Comparison of ENCODE assay signal across 7 cellular contexts in genomic region chr5:145887976-145888574, GRCh38. TPM values are rescaled to one million over a fixed set of nuclear protein-coding genes. Genes with fewer than 3 reads are reported as not detected.
DNase-seq lines count a peak whose midpoint lies in the region; ATAC-seq and TF ChIP-seq lines count a peak whose summit lies in the region.

No MANE protein-coding gene starts in this region.

- no peak overlapping the region for H2AFZ ChIP-seq in Karpas-422 (ENCODE audit: low read length)

- in situ Hi-C loops in GM13977 (cut with MboI; ENCODE audit: low pct_unique_long_range_greater_than_20kb, low sequenced_read_pairs, unreplicated experiment) = no loop called here

- H3K9ac ChIP-seq in Karpas-422 (ENCODE audit: low read length) = no peak overlapping the region

- H3K4me2 ChIP-seq in Karpas-422 (ENCODE audit: low read depth, low read length, poor library complexity, severe bottlenecking) = no peak overlapping the region

- no peak overlapping the region for H3K4me3 Mint-ChIP-seq in WTC11

- no peaks in the 10 kb centered on the region for H3K36me3 ChIP-seq in Karpas-422 (ENCODE audit: insufficient read depth, low read length)
- no peaks in the 10 kb centered on the region for H3K36me3 ChIP-seq in aorta (ENCODE audit: control insufficient read depth in 1 of 2, insufficient read depth in 2 of 2, low read length in 1 of 2)

- H3K4me1 ChIP-seq in Karpas-422 (ENCODE audit: low read length) = no peaks in the 10 kb centered on the region
- no peaks in the 10 kb centered on the region for H3K4me1 ChIP-seq in aorta (ENCODE audit: control insufficient read depth in 1 of 2, insufficient read depth in 2 of 2, low read length in 2 of 2)

- no peak overlapping the region for H3K27ac ChIP-seq in Karpas-422 (ENCODE audit: low read length)
- no peak overlapping the region for H3K27ac ChIP-seq in aorta (ENCODE audit: low read depth in 1 of 2, low read length in 2 of 2)

- H3K27me3 Mint-ChIP-seq in WTC11 (ENCODE audit: low read depth) = 0 out of 2 replicates have a peak, but pooled peaks cover 3% of the 10 kb centered on the region

- DNase-seq in GM13977 (ENCODE audit: low spot score) (no peak), Karpas-422 (peak; percentile 66), WTC11 (ENCODE audit: low spot score) (peak; percentile 63), iPS-NIHi7 (ENCODE audit: extremely low spot score) (peak; percentile 79), aorta (no peak)
- no peak for DNase-seq in activated CD4-positive, CD25-positive, alpha-beta regulatory T cell (lab: John Stamatoyannopoulos, UW)

- CTCF ChIA-PET in WTC11 (lab: Charles Lee) = interaction anchor here (0.5 to 3.9 kb wide), 36 partner anchors 12 to 1145 kb away, joined by 3 to 18 read pairs (median 4); partner anchors contain the start of gene GRXCR2

- ATAC-seq in WTC11 = peak; percentile 100
- peak; percentile 33 for ATAC-seq in aorta (ENCODE audit: low FRiP score)
- no peak for ATAC-seq in GM18907 (IDR thresholded peaks at IDR 0.05; ENCODE audit: unreplicated experiment)

- H3K27me3 ChIP-seq in Karpas-422 (ENCODE audit: low read length) (no peaks in the 10 kb centered on the region), aorta (ENCODE audit: control insufficient read depth in 1 of 2, insufficient read depth in 2 of 2, low read length in 1 of 2) (no peaks in the 10 kb centered on the region)

- H3K4me3 ChIP-seq in Karpas-422 (ENCODE audit: low read length) (no peak overlapping the region), aorta (ENCODE audit: low read length in 2 of 2) (no peak overlapping the region)

- TF ChIP-seq CTCF in GM13977 (IDR thresholded peaks at IDR 0.05; ENCODE audit: extremely low read depth, insufficient read depth, missing control alignments) = peak; percentile 31
- no peak for TF ChIP-seq CTCF in WTC11 (IDR thresholded peaks at IDR 0.05)

- H4K20me1 ChIP-seq in Karpas-422 (ENCODE audit: insufficient read depth, low read depth, low read length) = no peaks in the 10 kb centered on the region

- H3K4me1 Mint-ChIP-seq in WTC11 = no peaks in the 10 kb centered on the region

- peaks cover 24% of the 10 kb centered on the region for H3K9me3 Mint-ChIP-seq in WTC11

- H3K79me2 ChIP-seq in Karpas-422 (ENCODE audit: low read length) = no peaks in the 10 kb centered on the region

- H3K9me2 ChIP-seq in Karpas-422 (replicated peaks; ENCODE audit: insufficient read depth, low read length) = no peaks in the 10 kb centered on the region

- H3K27ac Mint-ChIP-seq in WTC11 = no peak overlapping the region

- no peaks in the 10 kb centered on the region for H3K9me3 ChIP-seq in Karpas-422 (ENCODE audit: low read length)
- peaks cover 3% of the 10 kb centered on the region for H3K9me3 ChIP-seq in aorta (ENCODE audit: control insufficient read depth, low read length)

- POLR2A ChIA-PET in WTC11 (lab: Charles Lee) = interaction anchor here (0.6 to 0.7 kb wide), 2 partner anchors 49 to 52 kb away, joined by 4 read pairs; no protein-coding TSS in a partner anchor

- intact Hi-C loops in aorta (cut with DNase I) = no loop called here

- peaks cover 22% of the 10 kb centered on the region for H3K36me3 Mint-ChIP-seq in WTC11

- WGBS in aorta, 2 donors = 65 to 74% methylated on average over 5 of the region's 5 CpGs

TF ChIP-seq in WTC11, 78 proteins besides CTCF, POLR2A, EP300 and RAD21:
- TF ChIP-seq HMGA2 (CRISPR knock-in tag; IDR thresholded peaks at IDR 0.05) (peak; percentile 44; the same call in 1 of the 2 replicates), KAT7 (CRISPR knock-in tag; IDR thresholded peaks at IDR 0.05; ENCODE audit: borderline replicate concordance) (no peak)

RNA-seq across cellular contexts. Expression of gene GRXCR2, which starts 15.3 kb away (rescaled TPM):
- not detected in 2 replicates for total RNA-seq in Karpas-422 (2014; rRNA removed; shearing (Covaris generic); ENCODE audit: low replicate concordance)
- total RNA-seq in WTC11 (2021) (not detected in 3 replicates), aorta (not detected)
- not detected for polyA plus RNA-seq in aorta

RNA-seq across cellular contexts. Expression of gene SH3RF2, which starts 48.3 kb away (rescaled TPM):
- not detected in 2 replicates for total RNA-seq in Karpas-422 (2014; rRNA removed; shearing (Covaris generic); ENCODE audit: low replicate concordance)
- 0.83 to 1.6 TPM (median 0.98 TPM) in 3 replicates for total RNA-seq in WTC11 (2021)
- 1 to 10 TPM; 3.1 to 4.5 TPM for total RNA-seq in aorta
- polyA plus RNA-seq in aorta = 10 to 100 TPM in 1 of 2 donors, 1 to 10 TPM in 1; 3.6 to 12.9 TPM

RNA-seq across cellular contexts. Expression of gene PRELID2, which starts 52.9 kb away (rescaled TPM):
- not detected in 2 replicates for total RNA-seq in Karpas-422 (2014; rRNA removed; shearing (Covaris generic); ENCODE audit: low replicate concordance)
- total RNA-seq in WTC11 (2021) = 10.0 to 16.2 TPM (median 14.5 TPM) in 3 replicates
- 10 to 100 TPM; 26.7 to 28.7 TPM for total RNA-seq in aorta
- polyA plus RNA-seq in aorta = 1 to 10 TPM; 4.3 to 4.8 TPM

Comparison
In these comparisons a context has a peak if more than half of its experiments do, and no peak if none do; other contexts are left out.
1. DNase-seq: peak in Karpas-422 (single experiment), WTC11 (single experiment) and iPS-NIHi7 (single experiment); none in GM13977 (single experiment), aorta (0 of 2) and activated CD4-positive, CD25-positive, alpha-beta regulatory T cell (0 of 4).
2. RNA of gene PRELID2, which starts 52.9 kb away (total RNA-seq): 26.7 to 28.7 TPM in aorta and 10.0 to 16.2 TPM in WTC11; not detected in Karpas-422; every median in the first group is over 10 times any median in the second.